In the genomic region with DNA sequence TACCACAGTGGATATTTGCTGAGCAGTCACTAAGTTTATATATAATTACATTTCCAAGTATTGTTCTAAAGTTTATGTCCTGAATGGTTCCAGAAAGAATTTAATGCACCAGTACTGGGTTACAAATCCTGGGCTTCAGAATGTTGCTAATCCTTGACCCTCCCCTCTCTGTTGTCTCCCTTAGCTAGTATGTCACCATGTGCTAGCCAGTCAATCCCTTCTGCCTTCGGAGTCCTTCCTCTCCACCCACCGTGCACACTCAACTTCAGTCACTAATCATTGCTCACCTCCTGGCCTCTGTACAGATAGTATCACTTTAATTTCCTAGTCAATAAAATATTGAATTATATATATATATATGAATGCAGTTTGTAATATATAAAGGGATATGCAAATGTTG, we compare ENCODE assay signal across 11 cellular contexts. TPM values are rescaled to one million over a fixed set of nuclear protein-coding genes. Genes with fewer than 3 reads are reported as not detected.
"Had no signal": no experiment of that assay in that cellular context is flagged by ENCODE, and none has a peak within 500 bp of the region (broad histone marks: within the 10 kb centered on the region; RNA-seq: fewer than 3 reads in every experiment).

No MANE protein-coding gene starts in this region.

- H3K4me1 ChIP-seq: colonic mucosa, vagina had no signal

- H3K27me3 ChIP-seq: colonic mucosa, pancreas, tibial artery, vagina had no signal

- H3K9me3 ChIP-seq: colonic mucosa, pancreas, tibial artery, vagina had no signal

- H3K4me3 ChIP-seq: cardiac muscle cell, colonic mucosa had no signal

- H3K36me3 ChIP-seq: cardiac muscle cell, colonic mucosa, pancreas, vagina had no signal

- H3K27ac ChIP-seq: cardiac muscle cell had no signal

- DNase-seq: activated CD8-positive, alpha-beta memory T cell treated with anti-CD3 and anti-CD28 coated beads, Interleukin-2, amount 50 U/mL, for 48 hours; activated CD8-positive, alpha-beta T cell treated with anti-CD3 and anti-CD28 coated beads, Interleukin-2, amount 10 ng/mL, durations not matched to agents 7 days and 5 days; activated naive CD4-positive, alpha-beta T cell; effector CD8-positive, alpha-beta T cell; glutamatergic neuron; SW 1271 had no signal

- ATAC-seq: activated CD8-positive, alpha-beta T cell treated with anti-CD3 and anti-CD28 coated beads, Interleukin-2, amount 10 ng/mL, durations not matched to agents 7 days and 5 days had no signal

RNA-seq across cellular contexts. Expression of gene FAM124A, which starts 7.5 kb away (rescaled TPM):
- total RNA-seq: activated CD8-positive, alpha-beta T cell treated with anti-CD3 and anti-CD28 coated beads, Interleukin-2, amount 10 ng/mL, durations not matched to agents 7 days and 5 days had no signal
